15 cellular contexts compared by ENCODE assay signal in the genomic region with DNA sequence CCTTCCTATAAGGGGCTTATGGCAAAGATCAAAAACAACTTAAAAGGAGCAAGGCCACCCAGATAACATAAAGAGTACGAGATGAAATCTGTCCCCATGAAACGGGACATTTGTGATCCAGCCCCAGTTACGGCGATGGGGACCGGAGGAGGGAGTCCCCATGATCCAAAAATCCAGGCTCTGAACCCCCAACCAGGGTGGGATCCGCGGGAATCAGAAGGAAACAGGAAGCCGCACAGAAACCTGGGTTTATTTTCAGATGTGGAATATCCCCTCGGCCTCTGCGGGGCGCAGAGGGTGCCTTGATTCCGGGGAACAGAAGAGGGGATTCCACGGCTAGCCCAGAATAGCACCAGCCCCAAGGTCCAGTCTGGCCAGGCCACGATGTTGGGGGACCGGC. TPM values are rescaled to one million over a fixed set of nuclear protein-coding genes. Genes with fewer than 3 reads are reported as not detected.
DNase-seq lines count a peak whose midpoint lies in the region; ATAC-seq and TF ChIP-seq lines count a peak whose summit lies in the region.
"Had no signal": no experiment of that assay in that cellular context is flagged by ENCODE, and none has a peak within 500 bp of the region (broad histone marks: within the 10 kb centered on the region; RNA-seq: fewer than 3 reads in every experiment).

No MANE protein-coding gene starts in this region.

- no peak for DNase-seq in activated naive CD8-positive, alpha-beta T cell treated with anti-CD3 and anti-CD28 coated beads, Interleukin-2, amount 50 U/mL, for 24 hours
- DNase-seq in activated naive CD8-positive, alpha-beta T cell treated with anti-CD3 and anti-CD28 coated beads for 36 hours: no peak
- DNase-seq in dorsolateral prefrontal cortex (no peak), neuronal stem cell (ENCODE audit: low spot score) (no peak), left cardiac atrium (no peak)
- DNase-seq: CD8-positive, alpha-beta memory T cell; DMS53; NCI-H1694 treated with DMSO at 0.1 percent for 48 hours; NCI-H2107; NCI-H510A; Peyer's patch had no signal

- H3K27ac ChIP-seq in OCI-LY3 (ENCODE audit: low read length): no peak overlapping the region
- peak overlapping the region in 31 of 59 donors; percentile 6 to 86 (median 45) for H3K27ac ChIP-seq in dorsolateral prefrontal cortex
- no peak overlapping the region for H3K27ac ChIP-seq in neuronal stem cell (replicated peaks; ENCODE audit: low read length)
- H3K27ac ChIP-seq: 22Rv1, Peyer's patch had no signal

- peaks cover 57% of the 10 kb centered on the region for H3K27me3 Mint-ChIP-seq in activated naive CD8-positive, alpha-beta T cell treated with anti-CD3 and anti-CD28 coated beads, Interleukin-2, amount 50 U/mL, for 24 hours
- H3K27me3 Mint-ChIP-seq in activated naive CD8-positive, alpha-beta T cell treated with anti-CD3 and anti-CD28 coated beads for 36 hours: peaks cover 77% of the 10 kb centered on the region

- H3K4me3 Mint-ChIP-seq in activated naive CD8-positive, alpha-beta T cell treated with anti-CD3 and anti-CD28 coated beads, Interleukin-2, amount 50 U/mL, for 24 hours: no peak overlapping the region
- H3K4me3 Mint-ChIP-seq in activated naive CD8-positive, alpha-beta T cell treated with anti-CD3 and anti-CD28 coated beads for 36 hours: no peak overlapping the region

- peaks cover 21% of the 10 kb centered on the region for H3K4me1 Mint-ChIP-seq in activated naive CD8-positive, alpha-beta T cell treated with anti-CD3 and anti-CD28 coated beads, Interleukin-2, amount 50 U/mL, for 24 hours
- peaks cover 14% of the 10 kb centered on the region for H3K4me1 Mint-ChIP-seq in activated naive CD8-positive, alpha-beta T cell treated with anti-CD3 and anti-CD28 coated beads for 36 hours

- no peak overlapping the region for H4K91ac ChIP-seq in neuronal stem cell (ENCODE audit: low read depth, low read length, poor library complexity)

- H2BK15ac ChIP-seq in neuronal stem cell (ENCODE audit: low read length): no peak overlapping the region

- no peak overlapping the region for H2BK5ac ChIP-seq in neuronal stem cell (ENCODE audit: low read length)

- peaks cover 25% of the 10 kb centered on the region for H3K79me1 ChIP-seq in neuronal stem cell (ENCODE audit: low read depth, low read length)

- H3K18ac ChIP-seq in neuronal stem cell (ENCODE audit: low read length): no peak overlapping the region

- no peak for ATAC-seq in activated naive CD8-positive, alpha-beta T cell treated with anti-CD3 and anti-CD28 coated beads, Interleukin-2, amount 50 U/mL, for 24 hours
- no peak for ATAC-seq in left cardiac atrium
- no peak for ATAC-seq in HG03439 (IDR thresholded peaks at IDR 0.05; ENCODE audit: unreplicated experiment)
- ATAC-seq in GM18907 (IDR thresholded peaks at IDR 0.05; ENCODE audit: unreplicated experiment): no peak

- H3K4me3 ChIP-seq in OCI-LY3 (ENCODE audit: low read length) (peak overlapping the region; percentile 63), dorsolateral prefrontal cortex (peak overlapping the region in 44 of 59 donors; percentile 4 to 89 (median 74)), neuronal stem cell (ENCODE audit: low read length in 2 of 2) (no peak overlapping the region)
- H3K4me3 ChIP-seq: Peyer's patch had no signal

- H3K4me2 ChIP-seq in OCI-LY3 (ENCODE audit: low read length): peak overlapping the region; percentile 80
- no peak overlapping the region for H3K4me2 ChIP-seq in neuronal stem cell (ENCODE audit: insufficient read depth, low read length, poor library complexity, severe bottlenecking)

- H3K27ac Mint-ChIP-seq in activated naive CD8-positive, alpha-beta T cell treated with anti-CD3 and anti-CD28 coated beads, Interleukin-2, amount 50 U/mL, for 24 hours: peak overlapping the region; percentile 25
- no peak overlapping the region for H3K27ac Mint-ChIP-seq in activated naive CD8-positive, alpha-beta T cell treated with anti-CD3 and anti-CD28 coated beads for 36 hours

- H3K36me3 ChIP-seq in OCI-LY3 (replicated peaks; ENCODE audit: low read depth, low read length): no peaks in the 10 kb centered on the region
- H3K36me3 ChIP-seq in neuronal stem cell (replicated peaks in 1 of 2; ENCODE audit: control insufficient read depth in 2 of 2, insufficient read depth in 2 of 2, low read length in 2 of 2): peaks cover 18 to 42% of the 10 kb centered on the region in 2 donors
- H3K36me3 ChIP-seq: Peyer's patch had no signal

- no peaks in the 10 kb centered on the region for H3K9me3 Mint-ChIP-seq in activated naive CD8-positive, alpha-beta T cell treated with anti-CD3 and anti-CD28 coated beads, Interleukin-2, amount 50 U/mL, for 24 hours
- no peaks in the 10 kb centered on the region for H3K9me3 Mint-ChIP-seq in activated naive CD8-positive, alpha-beta T cell treated with anti-CD3 and anti-CD28 coated beads for 36 hours

- H3K9me3 ChIP-seq in OCI-LY3 (ENCODE audit: insufficient read depth, low read length) (no peaks in the 10 kb centered on the region), neuronal stem cell (replicated peaks in 1 of 2; ENCODE audit: control insufficient read depth in 2 of 2, insufficient read depth in 1 of 2, low read depth in 1 of 2, low read length in 2 of 2) (no peaks in the 10 kb centered on the region)
- H3K9me3 ChIP-seq: Peyer's patch had no signal

- peaks cover 24% of the 10 kb centered on the region for H3K27me3 ChIP-seq in OCI-LY3 (ENCODE audit: low read depth, low read length)
- peaks cover 0 to 2% (median 0%) of the 10 kb centered on the region in 45 donors for H3K27me3 ChIP-seq in dorsolateral prefrontal cortex
- H3K27me3 ChIP-seq in neuronal stem cell (ENCODE audit: control insufficient read depth in 3 of 3, insufficient read depth in 3 of 3, low read depth in 1 of 3, low read length in 3 of 3): no peaks in the 10 kb centered on the region

- H3K9ac ChIP-seq in OCI-LY3 (ENCODE audit: low read length) (peak overlapping the region; percentile 30; the same call in 1 of the 2 replicates), neuronal stem cell (ENCODE audit: low read depth, low read length, poor library complexity) (no peak overlapping the region)

- no peak overlapping the region for H3K4ac ChIP-seq in neuronal stem cell (ENCODE audit: low read length)

- H3K79me2 ChIP-seq in OCI-LY3 (ENCODE audit: low read length): no peaks in the 10 kb centered on the region

- H3K23ac ChIP-seq in neuronal stem cell (ENCODE audit: low read depth, low read length, poor library complexity): no peak overlapping the region

- H3K4me1 ChIP-seq in OCI-LY3 (ENCODE audit: low read length): peaks cover 36% of the 10 kb centered on the region
- H3K4me1 ChIP-seq in neuronal stem cell (ENCODE audit: control insufficient read depth in 2 of 2, insufficient read depth in 1 of 2, low read depth in 1 of 2, low read length in 2 of 2): peaks cover 18 to 21% of the 10 kb centered on the region in 2 donors

- no peaks in the 10 kb centered on the region for H4K20me1 ChIP-seq in OCI-LY3 (ENCODE audit: insufficient read depth, low read length)

- TF ChIP-seq CTCF in OCI-LY3 (IDR thresholded peaks at IDR 0.05; ENCODE audit: low read depth, low read length) (peak; percentile 32; the same call in 1 of the 2 replicates), dorsolateral prefrontal cortex (IDR thresholded peaks at IDR 0.05 in 54 of 56, conservative IDR thresholded peaks at IDR 0.05 in 2 of 56; ENCODE audit: low read depth in 1 of 56, partially characterized antibody in 56 of 56) (no peak)

- no peak overlapping the region for H3K14ac ChIP-seq in neuronal stem cell (ENCODE audit: low read length)

- H4K8ac ChIP-seq in neuronal stem cell (ENCODE audit: low read depth, low read length): no peak overlapping the region

- no CpG with 5 or more reads among the region's 15 CpGs for WGBS in neuronal stem cell (ENCODE audit: extremely low coverage in 2 of 2, insufficient read length in 2 of 2, insufficient replicate concordance in 1 of 2), 2 donors

- H2AFZ ChIP-seq in OCI-LY3 (ENCODE audit: low read depth, low read length) (0 out of 2 replicates have a peak overlapping the region, but pooled peaks have one; percentile 20), neuronal stem cell (ENCODE audit: low read length) (no peak overlapping the region)

- intact Hi-C loops in dorsolateral prefrontal cortex (cut with DNase I) (loop anchor here (5.0 to 10.0 kb wide), 4 partner anchors 43 to 288 kb away; no protein-coding TSS in a partner anchor), left cardiac atrium (cut with DNase I) (no loop called here)

- no peaks in the 10 kb centered on the region for H3K36me3 Mint-ChIP-seq in activated naive CD8-positive, alpha-beta T cell treated with anti-CD3 and anti-CD28 coated beads, Interleukin-2, amount 50 U/mL, for 24 hours (ENCODE audit: low read depth)
- no peaks in the 10 kb centered on the region for H3K36me3 Mint-ChIP-seq in activated naive CD8-positive, alpha-beta T cell treated with anti-CD3 and anti-CD28 coated beads for 36 hours
- H3K36me3 Mint-ChIP-seq: CD8-positive, alpha-beta memory T cell had no signal

- H2BK120ac ChIP-seq in neuronal stem cell (ENCODE audit: low read depth, low read length): no peak overlapping the region

- H2BK12ac ChIP-seq in neuronal stem cell (ENCODE audit: low read length): no peak overlapping the region

- peak overlapping the region; percentile 40 for H2AK5ac ChIP-seq in neuronal stem cell (ENCODE audit: low read depth, low read length)

RNA-seq across cellular contexts. Expression of gene PTPRS, which starts 5.0 kb away (rescaled TPM):
- 1 to 10 TPM; 3.5 to 4.1 TPM for total RNA-seq in activated naive CD8-positive, alpha-beta T cell treated with anti-CD3 and anti-CD28 coated beads for 36 hours
- total RNA-seq in dorsolateral prefrontal cortex (100 to 1,000 TPM; 163 to 282 (median 231) TPM), left cardiac atrium (100 to 1,000 TPM in 1 of 2 donors, 10 to 100 TPM in 1; 95.6 to 130 TPM)
- polyA plus RNA-seq in neuronal stem cell (2013, experiment 1 of 2): 162 TPM
- polyA plus RNA-seq in neuronal stem cell (2013, experiment 2 of 2): 172 TPM

Comparison
In these comparisons a context has a peak if more than half of its experiments do, and no peak if none do; other contexts are left out.
1. H3K27ac ChIP-seq: peak in dorsolateral prefrontal cortex (31 of 59); none in OCI-LY3 (single experiment) and neuronal stem cell (single experiment).
2. H3K4me3 ChIP-seq: peak in OCI-LY3 (single experiment) and dorsolateral prefrontal cortex (44 of 59); none in neuronal stem cell (0 of 2).
3. RNA of gene PTPRS, which starts 5.0 kb away (total RNA-seq): 163 to 282 TPM in dorsolateral prefrontal cortex and 95.6 to 130 TPM in left cardiac atrium; 3.5 to 4.1 TPM in activated naive CD8-positive, alpha-beta T cell treated with anti-CD3 and anti-CD28 coated beads for 36 hours; every median in the first group is over 10 times any median in the second.
4. intact Hi-C loops: an anchor here in dorsolateral prefrontal cortex (5.0 to 10.0 kb wide); none called in left cardiac atrium.